ENCODE assay signal across 8 cellular contexts in the genomic region with DNA sequence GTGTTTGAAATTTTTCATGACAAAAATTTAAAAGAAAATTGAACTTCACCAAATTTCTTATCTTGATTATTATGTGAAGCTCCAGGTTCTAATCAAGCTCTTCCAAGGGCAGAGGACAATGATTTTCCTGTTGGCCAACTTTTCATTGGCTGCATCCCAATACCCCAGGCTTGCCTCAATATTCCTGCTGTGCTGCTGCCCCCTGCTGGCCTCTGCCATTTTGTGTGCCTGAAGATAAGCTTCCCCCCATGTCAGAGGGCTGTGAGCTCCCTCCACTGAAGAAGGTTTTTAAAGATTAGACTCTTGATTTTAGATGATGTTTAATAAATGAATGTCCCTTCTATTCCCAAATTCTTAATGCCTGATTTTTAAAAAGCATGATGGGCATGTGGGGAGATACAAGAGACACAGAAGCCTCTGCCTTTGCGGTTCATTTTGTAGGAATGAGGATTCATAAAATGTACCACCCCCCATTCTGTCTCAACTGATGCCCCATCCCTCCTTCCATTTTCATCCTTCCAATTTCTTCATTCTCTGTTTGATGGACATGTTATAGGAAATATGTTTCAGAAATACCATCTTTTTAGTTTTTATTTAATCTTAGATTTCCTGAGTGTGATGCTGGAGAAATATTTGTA.
DNase-seq lines count a peak whose midpoint lies in the region; ATAC-seq, FAIRE-seq and TF ChIP-seq lines count a peak whose summit lies in the region.

No MANE protein-coding gene starts in this region.

- H3K27me3 Mint-ChIP-seq in nephron (ENCODE audit: low read depth), result no peaks in the 10 kb centered on the region

- H3K27ac ChIP-seq in esophagus muscularis mucosa (replicated peaks in 1 of 4), result no peak overlapping the region
- no peak overlapping the region for H3K27ac ChIP-seq in transverse colon

- no peak overlapping the region for H3K27ac Mint-ChIP-seq in nephron

- H3K4me1 ChIP-seq in esophagus muscularis mucosa, result peaks cover 0 to 5% (median 0%) of the 10 kb centered on the region in 4 donors
- H3K4me1 ChIP-seq in transverse colon, result no peaks in the 10 kb centered on the region

- H3K9me3 Mint-ChIP-seq in nephron, result peaks cover 32% of the 10 kb centered on the region

- TF ChIP-seq EP300 in esophagus muscularis mucosa (IDR thresholded peaks at IDR 0.05) (no peak), transverse colon (IDR thresholded peaks at IDR 0.05; ENCODE audit: low read depth) (no peak)

- H3K36me3 Mint-ChIP-seq in nephron (ENCODE audit: low read depth), result no peaks in the 10 kb centered on the region

- ATAC-seq in HG02981 (IDR thresholded peaks at IDR 0.05; ENCODE audit: unreplicated experiment), result no peak

- H3K9me3 ChIP-seq in esophagus muscularis mucosa (peaks cover 0 to 2% (median 0%) of the 10 kb centered on the region in 4 donors), transverse colon (no peaks in the 10 kb centered on the region)

- no peak overlapping the region for H3K4me3 ChIP-seq in esophagus muscularis mucosa
- no peak overlapping the region for H3K4me3 ChIP-seq in transverse colon

- H3K36me3 ChIP-seq in esophagus muscularis mucosa, result no peaks in the 10 kb centered on the region
- no peaks in the 10 kb centered on the region for H3K36me3 ChIP-seq in transverse colon

- in situ Hi-C loops in transverse colon (cut with MboI; ENCODE audit: low pct_ligation_motif_present in 1 of 4, low pct_unique_long_range_greater_than_20kb in 1 of 4, low sequenced_read_pairs in 3 of 4), result no loop called here

- intact Hi-C loops in esophagus muscularis mucosa (cut with DNase I) (loop anchor here (5.0 kb wide), 1 partner anchor 718 kb away; no protein-coding TSS in a partner anchor), transverse colon (cut with DNase I; ENCODE audit: low total_unique reads) (no loop called here)

- no peaks in the 10 kb centered on the region for H3K4me1 Mint-ChIP-seq in nephron

- FAIRE-seq in GM19239 (lab: Jason Lieb, UNC), result peak; percentile 94

- no peak overlapping the region for H3K4me3 Mint-ChIP-seq in nephron

- 100% methylated on average over 1 of the region's 1 CpG for WGBS in esophagus muscularis mucosa
- 97 to 100% methylated on average over 1 of the region's 1 CpG for WGBS in transverse colon (ENCODE audit: low coverage in 1 of 2), 2 donors

- DNase-seq in Ammon's horn (ENCODE audit: low spot score) (peak; percentile 54), GM19239 (ENCODE audit: insufficient read length, low spot score) (peak; percentile 43), NCI-H524 treated with DMSO at 0.1 percent for 48 hours (lab: John Stamatoyannopoulos, UW) (peak; percentile 35), esophagus muscularis mucosa (ENCODE audit: extremely low spot score) (no peak), transverse colon (peak; percentile 73)
- peak; percentile 2 to 15 for DNase-seq in activated CD8-positive, alpha-beta memory T cell treated with anti-CD3 and anti-CD28 coated beads for 1 hour (ENCODE audit: extremely low read depth in 1 of 2, low read depth in 1 of 2)

- TF ChIP-seq CTCF in esophagus muscularis mucosa (IDR thresholded peaks at IDR 0.05) (peak; percentile 34 to 55 (median 43)), nephron (IDR thresholded peaks at IDR 0.05; ENCODE audit: unreplicated experiment in 3 of 3) (peak; percentile 21 to 54 (median 34)), transverse colon (IDR thresholded peaks at IDR 0.05) (peak; percentile 53 to 60 (median 58))

- H3K27me3 ChIP-seq in esophagus muscularis mucosa (no peaks in the 10 kb centered on the region), transverse colon (no peaks in the 10 kb centered on the region)

- TF ChIP-seq POLR2A in esophagus muscularis mucosa (IDR thresholded peaks at IDR 0.05; ENCODE audit: low read depth) (no peak), transverse colon (IDR thresholded peaks at IDR 0.05) (no peak)
